8 cellular contexts compared by ENCODE assay signal in the genomic region with DNA sequence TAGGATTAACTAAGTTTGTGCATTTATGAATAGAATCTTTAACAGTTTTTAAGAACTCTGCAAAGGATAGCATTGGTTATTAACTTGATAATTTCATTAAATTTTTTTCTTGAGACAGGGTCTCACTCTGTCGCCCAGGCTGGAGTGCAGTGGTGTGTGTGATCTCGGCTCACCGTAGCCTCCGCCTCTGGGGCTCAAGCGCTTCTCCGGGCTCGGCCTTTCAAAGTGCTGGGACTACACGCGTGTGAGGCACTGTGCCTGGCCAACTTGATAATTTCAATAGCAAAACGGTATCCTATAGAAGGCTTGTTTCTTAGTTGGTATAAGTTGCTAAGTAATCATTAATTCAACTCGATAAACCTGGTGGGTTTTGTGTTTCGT. TPM values are rescaled to one million over a fixed set of nuclear protein-coding genes. Genes with fewer than 3 reads are reported as not detected.
A peak's percentile ranks its signal among the peaks of the same experiment; 100 is the strongest.
DNase-seq lines count a peak whose midpoint lies in the region; ATAC-seq, FAIRE-seq and TF ChIP-seq lines count a peak whose summit lies in the region.

No MANE protein-coding gene starts in this region.

- peaks cover 23% of the 10 kb centered on the region for H3K36me3 Mint-ChIP-seq in activated T-helper 17 cell treated with anti-CD3 and anti-CD28 coated beads, Interleukin-2, amount 50 U/mL, for 72 hours (ENCODE audit: low read depth)

- no peak for FAIRE-seq in keratinocyte (lab: Jason Lieb, UNC)

- no peaks in the 10 kb centered on the region for H3K9me3 ChIP-seq in keratinocyte (ENCODE audit: control insufficient read depth, low read depth, low read length)
- no peaks in the 10 kb centered on the region for H3K9me3 ChIP-seq in tibial nerve

- no peak for TF ChIP-seq CTCF in keratinocyte (optimal IDR thresholded peaks at IDR 0.05 in 1 of 3, IDR thresholded peaks at IDR 0.05 in 1 of 3, conservative IDR thresholded peaks at IDR 0.05 in 1 of 3; ENCODE audit: extremely low read depth in 1 of 3, insufficient read depth in 2 of 3, low read length in 3 of 3)
- no peak for TF ChIP-seq CTCF in tibial nerve (IDR thresholded peaks at IDR 0.05)

- no peak overlapping the region for H2AFZ ChIP-seq in keratinocyte (ENCODE audit: control insufficient read depth, low read length)

- H3K27ac ChIP-seq in keratinocyte (ENCODE audit: control insufficient read depth, insufficient read depth, low read length) (no peak overlapping the region), tibial nerve (peak overlapping the region in 3 of 4 donors; percentile 5 to 67 (median 52))

- 23 to 40% methylated on average over 12 of the region's 12 CpGs for whole genome bisulfite sequencing in tibial nerve, 2 donors

- peaks cover 13% of the 10 kb centered on the region for H3K4me1 ChIP-seq in keratinocyte (ENCODE audit: control insufficient read depth, extremely low read depth, insufficient read depth, low read length)
- H3K4me1 ChIP-seq in tibial nerve: peaks cover 0 to 18% (median 2%) of the 10 kb centered on the region in 4 donors

- no peaks in the 10 kb centered on the region for H3K79me2 ChIP-seq in keratinocyte (ENCODE audit: control insufficient read depth, insufficient read depth, low read length)

- peak; percentile 23 for ATAC-seq in HG03064 (IDR thresholded peaks at IDR 0.05; ENCODE audit: low read depth, unreplicated experiment)
- peak; percentile 42 for ATAC-seq in activated T-helper 17 cell treated with anti-CD3 and anti-CD28 coated beads, Interleukin-2, amount 50 U/mL, for 72 hours (replicated peaks)

- peak overlapping the region; percentile 77 for H3K4me2 ChIP-seq in keratinocyte (ENCODE audit: control insufficient read depth, extremely low read depth, insufficient read depth, low read depth, low read length)

- H3K9me3 Mint-ChIP-seq in activated T-helper 17 cell treated with anti-CD3 and anti-CD28 coated beads, Interleukin-2, amount 50 U/mL, for 72 hours: no peaks in the 10 kb centered on the region

- peak overlapping the region; percentile 84 for H3K4me3 Mint-ChIP-seq in activated T-helper 17 cell treated with anti-CD3 and anti-CD28 coated beads, Interleukin-2, amount 50 U/mL, for 72 hours

- DNase-seq in activated CD4-positive, alpha-beta T cell treated with anti-CD3 and anti-CD28 coated beads, Interleukin-2, amount 50 U/mL, for 48 hours: peak; percentile 16 to 18
- no peak for DNase-seq in activated CD4-positive, alpha-beta T cell treated with anti-CD3 and anti-CD28 coated beads, Interleukin-2, amount 50 U/mL, for 4 hours
- DNase-seq in keratinocyte (ENCODE audit: low read depth, low spot score) (no peak), tibial nerve (ENCODE audit: low spot score in 2 of 2) (no peak), superior temporal gyrus (ENCODE audit: extremely low spot score) (no peak)
- no peak for DNase-seq in stimulated activated CD4-positive, alpha-beta T cell treated with anti-CD3 and anti-CD28 coated beads, Interleukin-4, amount 100 ng/mL, for 24 hours

- dilution Hi-C loops in keratinocyte (cut with MboI; ENCODE audit: extremely low pct_ligation_motif_present, low sequenced_read_pairs): no loop called here

- H3K4me1 Mint-ChIP-seq in activated T-helper 17 cell treated with anti-CD3 and anti-CD28 coated beads, Interleukin-2, amount 50 U/mL, for 72 hours: peaks cover 5% of the 10 kb centered on the region

- H3K27me3 Mint-ChIP-seq in activated T-helper 17 cell treated with anti-CD3 and anti-CD28 coated beads, Interleukin-2, amount 50 U/mL, for 72 hours: no peaks in the 10 kb centered on the region

- H3K9me1 ChIP-seq in keratinocyte (ENCODE audit: control insufficient read depth, extremely low read depth, insufficient read depth, low read length): peaks cover 2% of the 10 kb centered on the region

- H3K9ac ChIP-seq in keratinocyte (ENCODE audit: control insufficient read depth, extremely low read depth, insufficient read depth, low read length): peak overlapping the region; percentile 15

- H3K4me3 ChIP-seq in keratinocyte (ENCODE audit: control insufficient read depth in 2 of 3, extremely low read depth in 1 of 3, insufficient read depth in 2 of 3, low read depth in 1 of 3, low read length in 3 of 3) (peak overlapping the region in 2 of 3 experiments; percentile 56 to 58), tibial nerve (peak overlapping the region; percentile 39 to 63 (median 59))

- no peak for TF ChIP-seq EP300 in tibial nerve (IDR thresholded peaks at IDR 0.05)

- TF ChIP-seq POLR2A in tibial nerve (IDR thresholded peaks at IDR 0.05): no peak

- H3K27me3 ChIP-seq in keratinocyte (ENCODE audit: control insufficient read depth, extremely low read depth, insufficient read depth, low read length): no peaks in the 10 kb centered on the region
- H3K27me3 ChIP-seq in tibial nerve: no peaks in the 10 kb centered on the region

- no peaks in the 10 kb centered on the region for H4K20me1 ChIP-seq in keratinocyte (ENCODE audit: control insufficient read depth, extremely low read depth, insufficient read depth, low read length)

- H3K36me3 ChIP-seq in keratinocyte (ENCODE audit: control insufficient read depth in 2 of 2, extremely low read depth in 1 of 2, insufficient read depth in 2 of 2, low read length in 2 of 2) (peaks cover 3 to 12% of the 10 kb centered on the region in 2 experiments), tibial nerve (no peaks in the 10 kb centered on the region)

- H3K27ac Mint-ChIP-seq in activated T-helper 17 cell treated with anti-CD3 and anti-CD28 coated beads, Interleukin-2, amount 50 U/mL, for 72 hours: no peak overlapping the region

RNA-seq across cellular contexts. Expression of a gene that starts 38.0 kb away (rescaled TPM):
- total RNA-seq in activated T-helper 17 cell treated with anti-CD3 and anti-CD28 coated beads, Interleukin-2, amount 50 U/mL, for 72 hours: 10 to 100 TPM; 31.8 to 34.9 TPM
- 7.7 to 11.7 TPM (median 11.3 TPM) in 3 replicates for polyA plus RNA-seq in keratinocyte
- 16.2 TPM for polyA plus RNA-seq in keratinocyte (2011; ENCODE audit: low read depth)
- 6.2 and 7.7 TPM in 2 replicates for polyA plus RNA-seq in keratinocyte (2011; cell fraction: cytosol; rRNA removed)
- polyA plus RNA-seq in keratinocyte (2011; cell fraction: nucleus; rRNA removed): 16.1 and 16.5 TPM in 2 replicates
- polyA plus RNA-seq in keratinocyte (2012; ENCODE audit: low replicate concordance): 12.2 and 12.4 TPM in 2 replicates
- polyA minus RNA-seq in keratinocyte: 15.5 to 25.3 TPM (median 18.5 TPM) in 3 replicates
- polyA minus RNA-seq in keratinocyte (2011; cell fraction: cytosol; rRNA and poly(A)+ RNA removed): 8.8 TPM
- 13.4 and 20.8 TPM in 2 replicates for polyA minus RNA-seq in keratinocyte (2011; cell fraction: nucleus; rRNA and poly(A)+ RNA removed)
- total RNA-seq in tibial nerve: 10 to 100 TPM; 16.5 to 21.8 (median 16.8) TPM

Comparison
In these comparisons a context has a peak if more than half of its experiments do, and no peak if none do; other contexts are left out.
1. DNase-seq: peak in activated CD4-positive, alpha-beta T cell treated with anti-CD3 and anti-CD28 coated beads, Interleukin-2, amount 50 U/mL, for 48 hours (2 of 2); none in activated CD4-positive, alpha-beta T cell treated with anti-CD3 and anti-CD28 coated beads, Interleukin-2, amount 50 U/mL, for 4 hours (0 of 2), keratinocyte (single experiment), tibial nerve (0 of 2), stimulated activated CD4-positive, alpha-beta T cell treated with anti-CD3 and anti-CD28 coated beads, Interleukin-4, amount 100 ng/mL, for 24 hours (single experiment) and superior temporal gyrus (single experiment).